17 cellular contexts compared by ENCODE assay signal in the genomic region with DNA sequence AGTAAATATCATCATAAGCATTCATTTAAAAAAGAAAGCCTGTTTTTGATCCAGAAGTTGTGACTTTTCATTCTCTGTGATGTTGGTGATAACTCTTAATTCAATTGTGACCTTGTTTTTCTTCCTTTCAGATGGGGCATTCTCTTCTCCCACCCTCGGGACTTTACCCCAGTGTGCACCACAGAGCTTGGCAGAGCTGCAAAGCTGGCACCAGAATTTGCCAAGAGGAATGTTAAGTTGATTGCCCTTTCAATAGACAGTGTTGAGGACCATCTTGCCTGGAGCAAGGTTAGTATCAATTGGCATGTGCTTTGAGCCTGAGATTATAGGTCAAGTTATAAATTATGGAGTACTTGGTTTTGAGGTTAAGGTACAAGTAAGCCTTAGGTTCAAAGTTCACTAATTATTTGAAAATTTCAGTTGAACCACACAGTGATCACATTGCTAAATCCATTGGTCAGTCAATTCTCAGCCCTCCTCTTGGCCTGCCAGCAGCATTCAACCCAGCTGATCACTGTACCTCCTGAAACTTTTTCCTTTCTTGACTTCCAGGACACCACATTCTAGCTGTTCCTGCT.
"Had no signal": no experiment of that assay in that cellular context is flagged by ENCODE, and none has a peak within 500 bp of the region (broad histone marks: within the 10 kb centered on the region; RNA-seq: fewer than 3 reads in every experiment).

No MANE protein-coding gene starts in this region.

- H3K9me3 ChIP-seq: ovary, SK-N-SH, tibial artery, uterus had no signal

- H2AFZ ChIP-seq: hepatocyte had no signal

- H3K4me3 ChIP-seq: hepatocyte, ovary, tibial artery, uterus had no signal

- ATAC-seq: stimulated activated effector memory CD8-positive, alpha-beta T cell treated with anti-CD3 and anti-CD28 coated beads, Interleukin-12 subunit alpha, Interleukin-12 subunit beta, amount 100 ng/mL, for 72 hours had no signal

- H3K27ac ChIP-seq: hepatocyte, ovary, tibial artery, uterus, WERI-Rb-1 had no signal

- H3K27me3 ChIP-seq: dorsolateral prefrontal cortex, hepatocyte, ovary, tibial artery, uterus had no signal

- H3K4me3 Mint-ChIP-seq: activated CD4-positive, alpha-beta memory T cell treated with anti-CD3 and anti-CD28 coated beads, Interleukin-2, amount 10 ng/mL, durations not matched to agents 7 days and 5 days; stimulated activated effector memory CD8-positive, alpha-beta T cell treated with anti-CD3 and anti-CD28 coated beads, Interleukin-12 subunit alpha, Interleukin-12 subunit beta, amount 100 ng/mL, for 72 hours had no signal

- DNase-seq: activated CD4-positive, alpha-beta memory T cell treated with anti-CD3 and anti-CD28 coated beads, Interleukin-2, amount 10 ng/mL, durations not matched to agents 7 days and 5 days; activated CD4-positive, alpha-beta T cell treated with anti-CD3 and anti-CD28 coated beads for 4 hours; activated gamma-delta T cell treated with Interleukin-2 at 50 U/mL for 16 hours; dorsolateral prefrontal cortex; ovary; SK-N-SH; stimulated activated CD4-positive, alpha-beta T cell treated with anti-CD3 and anti-CD28 coated beads, Interleukin-12 subunit alpha, Interleukin-12 subunit beta, amount 100 ng/mL, for 4 hours; stimulated activated CD4-positive, alpha-beta T cell treated with anti-CD3 and anti-CD28 coated beads, Interleukin-2, amount 100 ng/mL, for 24 hours; T-helper 1 cell; tibial artery; uterus; WERI-Rb-1 had no signal

- H3K36me3 ChIP-seq: ovary, uterus had no signal

- H3K27me3 Mint-ChIP-seq: activated CD4-positive, alpha-beta memory T cell treated with anti-CD3 and anti-CD28 coated beads, Interleukin-2, amount 10 ng/mL, durations not matched to agents 7 days and 5 days had no signal

- H3K9me3 Mint-ChIP-seq: activated CD4-positive, alpha-beta memory T cell treated with anti-CD3 and anti-CD28 coated beads, Interleukin-2, amount 10 ng/mL, durations not matched to agents 7 days and 5 days; stimulated activated effector memory CD8-positive, alpha-beta T cell treated with anti-CD3 and anti-CD28 coated beads, Interleukin-12 subunit alpha, Interleukin-12 subunit beta, amount 100 ng/mL, for 72 hours had no signal

- H3K4me2 ChIP-seq: SK-N-SH had no signal

- FAIRE-seq: astrocyte, endometrium, keratinocyte had no signal

- H3K9ac ChIP-seq: SK-N-SH had no signal

- H3K27ac Mint-ChIP-seq: activated CD4-positive, alpha-beta memory T cell treated with anti-CD3 and anti-CD28 coated beads, Interleukin-2, amount 10 ng/mL, durations not matched to agents 7 days and 5 days had no signal
